In the genomic region with DNA sequence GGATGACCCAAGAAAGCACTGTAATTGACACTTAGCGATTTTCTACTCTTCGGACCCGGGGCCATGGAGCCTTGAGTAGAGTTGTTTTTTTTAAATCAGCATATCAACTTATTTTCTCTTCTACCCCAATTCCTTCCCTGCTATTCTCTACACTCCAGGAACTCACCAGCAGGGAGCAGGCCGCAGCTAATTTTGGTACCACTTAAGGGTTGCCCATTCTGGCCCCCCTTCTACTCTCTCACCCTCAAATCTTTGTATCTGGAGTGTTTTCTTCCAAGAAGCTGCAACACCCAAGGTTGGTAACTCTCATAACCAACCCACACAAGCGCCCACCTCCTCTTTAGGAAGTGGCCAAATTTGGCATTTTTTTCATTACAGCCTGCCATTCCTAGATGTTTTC, we compare ENCODE assay signal across 14 cellular contexts. TPM values are rescaled to one million over a fixed set of nuclear protein-coding genes. Genes with fewer than 3 reads are reported as not detected.
DNase-seq lines count a peak whose midpoint lies in the region; ATAC-seq and TF ChIP-seq lines count a peak whose summit lies in the region.
"Had no signal": no experiment of that assay in that cellular context is flagged by ENCODE, and none has a peak within 500 bp of the region (broad histone marks: within the 10 kb centered on the region; RNA-seq: fewer than 3 reads in every experiment).

No MANE protein-coding gene starts in this region.

- ATAC-seq in activated naive CD4-positive, alpha-beta T cell treated with anti-CD3 and anti-CD28 coated beads, Interleukin-2, amount 50 U/mL, for 72 hours: peak; percentile 68 to 78
- peak; percentile 53 for ATAC-seq in activated CD8-positive, alpha-beta T cell treated with anti-CD3 and anti-CD28 coated beads, Interleukin-2, amount 10 ng/mL, durations not matched to agents 7 days and 5 days
- ATAC-seq in HG02973 (IDR thresholded peaks at IDR 0.05; ENCODE audit: unreplicated experiment): no peak
- ATAC-seq: gastrocnemius medialis, left lobe of liver had no signal

- H3K27me3 ChIP-seq in osteoblast (ENCODE audit: insufficient read depth, low read length) (no peaks in the 10 kb centered on the region), MM.1S (replicated peaks; ENCODE audit: insufficient read depth, low read length) (no peaks in the 10 kb centered on the region)
- H3K27me3 ChIP-seq: BLaER1, gastrocnemius medialis had no signal

- no peaks in the 10 kb centered on the region for H3K9me3 Mint-ChIP-seq in activated naive CD4-positive, alpha-beta T cell treated with anti-CD3 and anti-CD28 coated beads, Interleukin-2, amount 50 U/mL, for 72 hours
- no peaks in the 10 kb centered on the region for H3K9me3 Mint-ChIP-seq in activated CD8-positive, alpha-beta T cell treated with anti-CD3 and anti-CD28 coated beads, Interleukin-2, amount 10 ng/mL, durations not matched to agents 7 days and 5 days (ENCODE audit: insufficient read depth)
- H3K9me3 Mint-ChIP-seq: central memory CD8-positive, alpha-beta T cell had no signal

- no peak overlapping the region for H3K9ac ChIP-seq in MM.1S (ENCODE audit: low read length)
- H3K9ac ChIP-seq: BLaER1, parathyroid adenoma had no signal

- no peak overlapping the region for H3K4me3 Mint-ChIP-seq in activated CD8-positive, alpha-beta T cell treated with anti-CD3 and anti-CD28 coated beads, Interleukin-2, amount 10 ng/mL, durations not matched to agents 7 days and 5 days
- H3K4me3 Mint-ChIP-seq: central memory CD8-positive, alpha-beta T cell had no signal

- H4K20me1 ChIP-seq in osteoblast (ENCODE audit: insufficient read depth, low read length) (no peaks in the 10 kb centered on the region), MM.1S (ENCODE audit: insufficient read depth, low read length) (no peaks in the 10 kb centered on the region)
- H4K20me1 ChIP-seq: BLaER1 had no signal

- no peak overlapping the region for H3K4me3 ChIP-seq in osteoblast (ENCODE audit: insufficient read depth, low read length)
- H3K4me3 ChIP-seq in MM.1S (ENCODE audit: low read length): no peak overlapping the region
- H3K4me3 ChIP-seq: BLaER1, gastrocnemius medialis had no signal

- peaks cover 2% of the 10 kb centered on the region for H3K4me1 ChIP-seq in osteoblast (ENCODE audit: insufficient read depth, low read length)
- no peaks in the 10 kb centered on the region for H3K4me1 ChIP-seq in MM.1S (ENCODE audit: low read length)
- H3K4me1 ChIP-seq: parathyroid adenoma had no signal

- H3K36me3 ChIP-seq in osteoblast (ENCODE audit: insufficient read depth, low read length): no peaks in the 10 kb centered on the region
- H3K36me3 ChIP-seq in MM.1S (replicated peaks; ENCODE audit: insufficient read depth, low read length): no peaks in the 10 kb centered on the region
- H3K36me3 ChIP-seq: BLaER1, gastrocnemius medialis had no signal

- H3K79me2 ChIP-seq in osteoblast (ENCODE audit: insufficient read depth, low read length): no peaks in the 10 kb centered on the region
- H3K79me2 ChIP-seq in MM.1S (ENCODE audit: low read length): no peaks in the 10 kb centered on the region
- H3K79me2 ChIP-seq: parathyroid adenoma had no signal

- H3K4me1 Mint-ChIP-seq in activated CD8-positive, alpha-beta T cell treated with anti-CD3 and anti-CD28 coated beads, Interleukin-2, amount 10 ng/mL, durations not matched to agents 7 days and 5 days (ENCODE audit: low read depth): peaks cover 10% of the 10 kb centered on the region
- H3K4me1 Mint-ChIP-seq: central memory CD8-positive, alpha-beta T cell had no signal

- no peaks in the 10 kb centered on the region for H3F3A ChIP-seq in MM.1S (ENCODE audit: insufficient read depth, low read length)

- no peak for DNase-seq in activated naive CD4-positive, alpha-beta T cell treated with anti-CD3 and anti-CD28 coated beads, Interleukin-2, amount 50 U/mL, for 72 hours (ENCODE audit: low spot score in 2 of 2)
- no peak for DNase-seq in activated naive CD4-positive, alpha-beta T cell treated with Interleukin-2 at 50 U/mL for 16 hours
- peak; percentile 4 to 19 for DNase-seq in Kasumi-1 (lab: John Stamatoyannopoulos, UW)
- peak; percentile 32 for DNase-seq in activated CD8-positive, alpha-beta T cell treated with anti-CD3 and anti-CD28 coated beads, Interleukin-2, amount 10 ng/mL, durations not matched to agents 7 days and 5 days
- no peak for DNase-seq in osteoblast (ENCODE audit: insufficient read length, low spot score, missing footprints)
- no peak for DNase-seq in MM.1S
- no peak for DNase-seq in hippocampal formation (lab: John Stamatoyannopoulos, UW)
- DNase-seq: gastrocnemius medialis, NCI-H1417 treated with DMSO at 0.1 percent for 48 hours had no signal

- no peak overlapping the region for H3K27ac ChIP-seq in osteoblast (ENCODE audit: low read depth, low read length)
- no peak overlapping the region for H3K27ac ChIP-seq in MM.1S (ENCODE audit: low read length)
- H3K27ac ChIP-seq: BLaER1, gastrocnemius medialis, parathyroid adenoma had no signal

- peak; percentile 27 for TF ChIP-seq CTCF in osteoblast (IDR thresholded peaks at IDR 0.05; ENCODE audit: extremely low read depth, low read depth, low read length)
- TF ChIP-seq CTCF in MM.1S (IDR thresholded peaks at IDR 0.05; ENCODE audit: low read length): no peak

- H3K27ac Mint-ChIP-seq in activated naive CD4-positive, alpha-beta T cell treated with anti-CD3 and anti-CD28 coated beads, Interleukin-2, amount 50 U/mL, for 72 hours: no peak overlapping the region
- no peak overlapping the region for H3K27ac Mint-ChIP-seq in activated CD8-positive, alpha-beta T cell treated with anti-CD3 and anti-CD28 coated beads, Interleukin-2, amount 10 ng/mL, durations not matched to agents 7 days and 5 days

- H3K36me3 Mint-ChIP-seq in activated naive CD4-positive, alpha-beta T cell treated with anti-CD3 and anti-CD28 coated beads, Interleukin-2, amount 50 U/mL, for 72 hours: no peaks in the 10 kb centered on the region
- no peaks in the 10 kb centered on the region for H3K36me3 Mint-ChIP-seq in activated CD8-positive, alpha-beta T cell treated with anti-CD3 and anti-CD28 coated beads, Interleukin-2, amount 10 ng/mL, durations not matched to agents 7 days and 5 days (ENCODE audit: low read depth)

- POLR2A ChIA-PET in activated CD8-positive, alpha-beta T cell treated with anti-CD3 and anti-CD28 coated beads, Interleukin-2, amount 10 ng/mL, durations not matched to agents 7 days and 5 days (lab: Charles Lee): no interaction called here

- H3K4me2 ChIP-seq in osteoblast (ENCODE audit: insufficient read depth, low read length) (no peak overlapping the region), MM.1S (ENCODE audit: low read depth, low read length) (no peak overlapping the region)
- H3K4me2 ChIP-seq: BLaER1 had no signal

- CTCF ChIA-PET in activated CD8-positive, alpha-beta T cell treated with anti-CD3 and anti-CD28 coated beads, Interleukin-2, amount 10 ng/mL, durations not matched to agents 7 days and 5 days (lab: Charles Lee): interaction anchor here (0.6 to 2.3 kb wide), 30 partner anchors 9 to 260 kb away, joined by 3 to 13 read pairs (median 4); partner anchors contain the start of genes DHRS13 and FLOT2

- peak overlapping the region; percentile 25 for H2AFZ ChIP-seq in osteoblast (ENCODE audit: low read length)
- H2AFZ ChIP-seq in MM.1S (ENCODE audit: low read length): no peak overlapping the region
- H2AFZ ChIP-seq: parathyroid adenoma had no signal

- H3K9me3 ChIP-seq in osteoblast (ENCODE audit: low read depth, low read length) (no peaks in the 10 kb centered on the region), MM.1S (replicated peaks; ENCODE audit: insufficient read depth, low read length) (no peaks in the 10 kb centered on the region)
- H3K9me3 ChIP-seq: BLaER1, gastrocnemius medialis had no signal

- no peaks in the 10 kb centered on the region for H3K9me2 ChIP-seq in MM.1S (replicated peaks; ENCODE audit: insufficient read depth, low read length)

- H3K27me3 Mint-ChIP-seq in activated CD8-positive, alpha-beta T cell treated with anti-CD3 and anti-CD28 coated beads, Interleukin-2, amount 10 ng/mL, durations not matched to agents 7 days and 5 days (ENCODE audit: low read depth): no peaks in the 10 kb centered on the region
- H3K27me3 Mint-ChIP-seq: central memory CD8-positive, alpha-beta T cell had no signal

RNA-seq across cellular contexts. Expression of gene ERAL1, which starts 5.5 kb away (rescaled TPM):
- total RNA-seq in activated naive CD4-positive, alpha-beta T cell treated with anti-CD3 and anti-CD28 coated beads, Interleukin-2, amount 50 U/mL, for 72 hours: 10 to 100 TPM; 33.9 to 74.1 TPM
- 10 to 100 TPM; 46.3 to 50.7 TPM for total RNA-seq in activated CD8-positive, alpha-beta T cell treated with anti-CD3 and anti-CD28 coated beads, Interleukin-2, amount 10 ng/mL, durations not matched to agents 7 days and 5 days
- 28.9 and 30.4 TPM in 2 replicates for total RNA-seq in osteoblast

RNA-seq across cellular contexts. Expression of gene FAM222B, which starts 6.7 kb away (rescaled TPM):
- 10 to 100 TPM; 15.1 to 24.9 TPM for total RNA-seq in activated naive CD4-positive, alpha-beta T cell treated with anti-CD3 and anti-CD28 coated beads, Interleukin-2, amount 50 U/mL, for 72 hours
- 10 to 100 TPM; 15.4 to 17.1 TPM for total RNA-seq in activated CD8-positive, alpha-beta T cell treated with anti-CD3 and anti-CD28 coated beads, Interleukin-2, amount 10 ng/mL, durations not matched to agents 7 days and 5 days
- total RNA-seq in osteoblast: 4.4 and 5.1 TPM in 2 replicates

RNA-seq across cellular contexts. Expression of gene FLOT2, which starts 48.3 kb away (rescaled TPM):
- 100 to 1,000 TPM in 1 of 2 donors, 10 to 100 TPM in 1; 44.9 to 102 TPM for total RNA-seq in activated naive CD4-positive, alpha-beta T cell treated with anti-CD3 and anti-CD28 coated beads, Interleukin-2, amount 50 U/mL, for 72 hours
- 100 to 1,000 TPM; 197 to 198 TPM for total RNA-seq in activated CD8-positive, alpha-beta T cell treated with anti-CD3 and anti-CD28 coated beads, Interleukin-2, amount 10 ng/mL, durations not matched to agents 7 days and 5 days
- 32.1 and 35.1 TPM in 2 replicates for total RNA-seq in osteoblast

RNA-seq across cellular contexts. Expression of gene DHRS13, which starts 53.6 kb away (rescaled TPM):
- 10 to 100 TPM; 33.8 to 36.5 TPM for total RNA-seq in activated naive CD4-positive, alpha-beta T cell treated with anti-CD3 and anti-CD28 coated beads, Interleukin-2, amount 50 U/mL, for 72 hours
- total RNA-seq in activated CD8-positive, alpha-beta T cell treated with anti-CD3 and anti-CD28 coated beads, Interleukin-2, amount 10 ng/mL, durations not matched to agents 7 days and 5 days: 10 to 100 TPM; 29.2 to 29.3 TPM
- total RNA-seq in osteoblast: 4.7 and 6.2 TPM in 2 replicates

Comparison
In these comparisons a context has a peak if more than half of its experiments do, and no peak if none do; other contexts are left out.
1. DNase-seq: peak in Kasumi-1 (2 of 2) and activated CD8-positive, alpha-beta T cell treated with anti-CD3 and anti-CD28 coated beads, Interleukin-2, amount 10 ng/mL, durations not matched to agents 7 days and 5 days (single experiment); none in activated naive CD4-positive, alpha-beta T cell treated with anti-CD3 and anti-CD28 coated beads, Interleukin-2, amount 50 U/mL, for 72 hours (0 of 2), activated naive CD4-positive, alpha-beta T cell treated with Interleukin-2 at 50 U/mL for 16 hours (single experiment), osteoblast (single experiment), MM.1S (single experiment) and hippocampal formation (0 of 2).